8 cellular contexts compared by ENCODE assay signal in genomic region chr5:10856646-10857332, GRCh38.
DNase-seq lines count a peak whose midpoint lies in the region; ATAC-seq, FAIRE-seq and TF ChIP-seq lines count a peak whose summit lies in the region.

No MANE protein-coding gene starts in this region.

- H3K4me3 ChIP-seq in AG04450 (ENCODE audit: low read depth, low read length) (peak overlapping the region; percentile 25; the same call in 1 of the 2 replicates), OCI-LY3 (ENCODE audit: low read length) (no peak overlapping the region), keratinocyte (ENCODE audit: control insufficient read depth in 2 of 3, extremely low read depth in 1 of 3, insufficient read depth in 2 of 3, low read depth in 1 of 3, low read length in 3 of 3) (no peak overlapping the region)

- H3K4me1 Mint-ChIP-seq in brain = peaks cover 24% of the 10 kb centered on the region

- TF ChIP-seq CTCF in AG04450 (IDR thresholded peaks at IDR 0.05; ENCODE audit: low read depth, low read length) = peak; percentile 99
- peak; percentile 25; the same call in 1 of the 2 replicates for TF ChIP-seq CTCF in OCI-LY3 (IDR thresholded peaks at IDR 0.05; ENCODE audit: low read depth, low read length)
- TF ChIP-seq CTCF in brain (conservative IDR thresholded peaks at IDR 0.05) = peak; percentile 84 to 94
- TF ChIP-seq CTCF in keratinocyte (optimal IDR thresholded peaks at IDR 0.05 in 1 of 3, IDR thresholded peaks at IDR 0.05 in 1 of 3, conservative IDR thresholded peaks at IDR 0.05 in 1 of 3; ENCODE audit: extremely low read depth in 1 of 3, insufficient read depth in 2 of 3, low read length in 3 of 3) = peak; percentile 51 to 75 (median 61)

- H2AFZ ChIP-seq in OCI-LY3 (ENCODE audit: low read depth, low read length) = no peak overlapping the region
- no peak overlapping the region for H2AFZ ChIP-seq in keratinocyte (ENCODE audit: control insufficient read depth, low read length)

- H3K9me3 ChIP-seq in AG04450 (ENCODE audit: control insufficient read depth, insufficient read depth, low read length) (no peaks in the 10 kb centered on the region; the same call in 1 of the 2 replicates), OCI-LY3 (ENCODE audit: insufficient read depth, low read length) (no peaks in the 10 kb centered on the region), keratinocyte (ENCODE audit: control insufficient read depth, low read depth, low read length) (no peaks in the 10 kb centered on the region)

- DNase-seq in AG04450 (ENCODE audit: low read depth, low spot score) (peak; percentile 66), keratinocyte (ENCODE audit: low read depth, low spot score) (no peak)
- peak; percentile 17 to 27 for DNase-seq in stimulated activated CD8-positive, alpha-beta memory T cell treated with anti-CD3 and anti-CD28 coated beads, Interleukin-2, amount 100 ng/mL, for 48 hours (ENCODE audit: low read depth in 2 of 2)

- peaks cover 0 to 5% (median 3%) of the 10 kb centered on the region in 5 experiments for H3K9me3 Mint-ChIP-seq in brain

- ATAC-seq in GM19395 (IDR thresholded peaks at IDR 0.05; ENCODE audit: unreplicated experiment) (peak; percentile 63), HG03439 (IDR thresholded peaks at IDR 0.05; ENCODE audit: unreplicated experiment) (no peak), HG03039 (IDR thresholded peaks at IDR 0.05; ENCODE audit: unreplicated experiment) (no peak)

- H3K4me2 ChIP-seq in OCI-LY3 (ENCODE audit: low read length) (no peak overlapping the region), keratinocyte (ENCODE audit: control insufficient read depth, extremely low read depth, insufficient read depth, low read depth, low read length) (no peak overlapping the region)

- peak overlapping the region; percentile 50 to 71 (median 68) for H3K4me3 Mint-ChIP-seq in brain

- H3K4me1 ChIP-seq in OCI-LY3 (ENCODE audit: low read length) (no peaks in the 10 kb centered on the region), keratinocyte (ENCODE audit: control insufficient read depth, extremely low read depth, insufficient read depth, low read length) (no peaks in the 10 kb centered on the region)

- H3K79me2 ChIP-seq in OCI-LY3 (ENCODE audit: low read length) (no peaks in the 10 kb centered on the region), keratinocyte (ENCODE audit: control insufficient read depth, insufficient read depth, low read length) (no peaks in the 10 kb centered on the region)

- POLR2A ChIA-PET in AG04450 (lab: Yijun Ruan, JAX) = no interaction called here

- H3K9ac ChIP-seq in OCI-LY3 (ENCODE audit: low read length) (no peak overlapping the region), keratinocyte (ENCODE audit: control insufficient read depth, extremely low read depth, insufficient read depth, low read length) (no peak overlapping the region)

- CTCF ChIA-PET in AG04450 (lab: Charles Lee) = interaction anchor here (0.6 to 2.5 kb wide), 50 partner anchors 9 to 408 kb away, joined by 3 to 17 read pairs (median 4); no protein-coding TSS in a partner anchor

- peaks cover 2% of the 10 kb centered on the region for H3K27me3 ChIP-seq in AG04450 (ENCODE audit: control insufficient read depth, insufficient read depth, low read length)
- peaks cover 3% of the 10 kb centered on the region; the same call in 1 of the 2 replicates for H3K27me3 ChIP-seq in OCI-LY3 (ENCODE audit: low read depth, low read length)
- H3K27me3 ChIP-seq in keratinocyte (ENCODE audit: control insufficient read depth, extremely low read depth, insufficient read depth, low read length) = peaks cover 3% of the 10 kb centered on the region

- peaks cover 3% of the 10 kb centered on the region for H3K27me3 Mint-ChIP-seq in brain

- peak overlapping the region; percentile 71 to 92 (median 83) for H3K27ac Mint-ChIP-seq in brain

- H4K20me1 ChIP-seq in OCI-LY3 (ENCODE audit: insufficient read depth, low read length) (no peaks in the 10 kb centered on the region), keratinocyte (ENCODE audit: control insufficient read depth, extremely low read depth, insufficient read depth, low read length) (no peaks in the 10 kb centered on the region)

- dilution Hi-C loops in keratinocyte (cut with MboI; ENCODE audit: extremely low pct_ligation_motif_present, low sequenced_read_pairs) = no loop called here

- H3K9me1 ChIP-seq in keratinocyte (ENCODE audit: control insufficient read depth, extremely low read depth, insufficient read depth, low read length) = no peaks in the 10 kb centered on the region

- H3K27ac ChIP-seq in AG04450 (ENCODE audit: low read depth, low read length) (peak overlapping the region; percentile 65), OCI-LY3 (ENCODE audit: low read length) (no peak overlapping the region), keratinocyte (ENCODE audit: control insufficient read depth, insufficient read depth, low read length) (no peak overlapping the region)

- no peak for FAIRE-seq in keratinocyte (lab: Jason Lieb, UNC)

- no peaks in the 10 kb centered on the region for H3K36me3 Mint-ChIP-seq in brain

- H3K36me3 ChIP-seq in OCI-LY3 (replicated peaks; ENCODE audit: low read depth, low read length) (no peaks in the 10 kb centered on the region), keratinocyte (ENCODE audit: control insufficient read depth in 2 of 2, extremely low read depth in 1 of 2, insufficient read depth in 2 of 2, low read length in 2 of 2) (no peaks in the 10 kb centered on the region)

Comparison
In these comparisons a context has a peak if more than half of its experiments do, and no peak if none do; other contexts are left out.
1. CTCF ChIP-seq: peak in every context shown above with its lines; median percentile 99 in AG04450; 89 in brain; 61 in keratinocyte; 25 in OCI-LY3.